21 cellular contexts compared by ENCODE assay signal in the genomic region with DNA sequence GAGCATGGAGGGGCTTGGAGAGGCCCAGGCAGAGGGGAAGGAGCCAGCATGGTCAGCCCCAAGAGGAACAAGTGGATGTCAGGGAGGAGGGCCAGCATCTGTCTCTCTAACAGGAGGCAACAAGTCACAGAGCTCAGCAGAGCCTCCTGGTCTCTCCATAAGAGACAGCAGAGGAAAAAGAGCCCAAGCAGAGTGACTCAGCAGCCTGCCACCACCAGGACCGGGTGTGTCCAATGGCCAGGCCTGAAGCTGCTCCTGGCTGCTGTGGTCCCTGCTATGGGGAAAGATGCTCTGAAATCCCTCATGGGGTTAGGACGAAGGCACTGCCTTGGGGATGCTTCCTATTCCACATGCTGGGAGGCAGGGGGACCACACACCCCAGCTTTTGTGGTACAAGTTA.
"Had no signal": no experiment of that assay in that cellular context is flagged by ENCODE, and none has a peak within 500 bp of the region (broad histone marks: within the 10 kb centered on the region; RNA-seq: fewer than 3 reads in every experiment).

No MANE protein-coding gene starts in this region.

- H3K9me3 Mint-ChIP-seq: activated CD4-positive, alpha-beta T cell treated with anti-CD3 and anti-CD28 coated beads, Interleukin-2, amount 10 ng/mL, durations not matched to agents 24 days and 14 days; activated CD8-positive, alpha-beta T cell treated with anti-CD3 and anti-CD28 coated beads for 36 hours; activated naive CD8-positive, alpha-beta T cell treated with anti-CD3 and anti-CD28 coated beads for 36 hours; activated T-helper 17 cell treated with anti-CD3 and anti-CD28 coated beads, Interleukin-2, amount 50 U/mL, for 72 hours had no signal

- H3K4me3 Mint-ChIP-seq: activated CD4-positive, alpha-beta T cell treated with anti-CD3 and anti-CD28 coated beads, Interleukin-2, amount 10 ng/mL, durations not matched to agents 24 days and 14 days; activated CD8-positive, alpha-beta T cell treated with anti-CD3 and anti-CD28 coated beads for 36 hours; activated naive CD8-positive, alpha-beta T cell treated with anti-CD3 and anti-CD28 coated beads for 36 hours; activated T-helper 17 cell treated with anti-CD3 and anti-CD28 coated beads, Interleukin-2, amount 50 U/mL, for 72 hours had no signal

- H3K4me1 Mint-ChIP-seq: activated CD4-positive, alpha-beta T cell treated with anti-CD3 and anti-CD28 coated beads, Interleukin-2, amount 10 ng/mL, durations not matched to agents 24 days and 14 days; activated naive CD8-positive, alpha-beta T cell treated with anti-CD3 and anti-CD28 coated beads for 36 hours; activated T-helper 17 cell treated with anti-CD3 and anti-CD28 coated beads, Interleukin-2, amount 50 U/mL, for 72 hours had no signal

- H3K36me3 Mint-ChIP-seq: activated naive CD8-positive, alpha-beta T cell treated with anti-CD3 and anti-CD28 coated beads for 36 hours had no signal

- ATAC-seq: activated CD8-positive, alpha-beta T cell treated with anti-CD3 and anti-CD28 coated beads for 36 hours; activated T-helper 17 cell treated with anti-CD3 and anti-CD28 coated beads, Interleukin-2, amount 50 U/mL, for 72 hours; gastroesophageal sphincter; heart left ventricle; left lobe of liver had no signal

- DNase-seq: activated CD4-positive, alpha-beta T cell treated with anti-CD3 and anti-CD28 coated beads, Interleukin-2, amount 10 ng/mL, durations not matched to agents 24 days and 14 days; activated CD4-positive, CD25-positive, alpha-beta regulatory T cell; activated CD8-positive, alpha-beta T cell treated with anti-CD3 and anti-CD28 coated beads for 36 hours; activated naive CD4-positive, alpha-beta T cell; activated naive CD8-positive, alpha-beta T cell treated with anti-CD3 and anti-CD28 coated beads for 36 hours; activated T-cell treated with anti-CD3 and anti-CD28 coated beads, Interleukin-2, amount 50 U/mL, for 1 hour; amygdala; dorsolateral prefrontal cortex; heart left ventricle; kidney; midbrain; retina; stimulated activated CD4-positive, alpha-beta T cell treated with anti-CD3 and anti-CD28 coated beads, Interleukin-12 subunit alpha, Interleukin-12 subunit beta, amount 100 ng/mL, for 4 hours; stimulated activated CD4-positive, alpha-beta T cell treated with anti-CD3 and anti-CD28 coated beads, Interleukin-1b, Interleukin-23, amount 100 ng/mL, for 48 hours; stimulated activated naive CD4-positive, alpha-beta T cell treated with Interleukin-2 at 50 U/mL for 16 hours; transverse colon; uterus had no signal

- H3K9me3 ChIP-seq: gastroesophageal sphincter, heart left ventricle, transverse colon, uterus had no signal

- H3K27ac Mint-ChIP-seq: activated CD4-positive, alpha-beta T cell treated with anti-CD3 and anti-CD28 coated beads, Interleukin-2, amount 10 ng/mL, durations not matched to agents 24 days and 14 days; activated CD8-positive, alpha-beta T cell treated with anti-CD3 and anti-CD28 coated beads for 36 hours; activated naive CD8-positive, alpha-beta T cell treated with anti-CD3 and anti-CD28 coated beads for 36 hours; activated T-helper 17 cell treated with anti-CD3 and anti-CD28 coated beads, Interleukin-2, amount 50 U/mL, for 72 hours had no signal

- H3K27me3 ChIP-seq: heart left ventricle, transverse colon, uterus had no signal

- H3K36me3 ChIP-seq: gastroesophageal sphincter, heart left ventricle, transverse colon, uterus had no signal

- H3K4me1 ChIP-seq: gastroesophageal sphincter, transverse colon, uterus had no signal

- H3K27ac ChIP-seq: dorsolateral prefrontal cortex, gastroesophageal sphincter, heart left ventricle, transverse colon, uterus had no signal

- H3K4me3 ChIP-seq: dorsolateral prefrontal cortex, gastroesophageal sphincter, heart left ventricle, lung, transverse colon, uterus had no signal

- H3K27me3 Mint-ChIP-seq: activated CD4-positive, alpha-beta T cell treated with anti-CD3 and anti-CD28 coated beads, Interleukin-2, amount 10 ng/mL, durations not matched to agents 24 days and 14 days; activated naive CD8-positive, alpha-beta T cell treated with anti-CD3 and anti-CD28 coated beads for 36 hours had no signal
